ENCODE assay signal across 9 cellular contexts in the genomic region with DNA sequence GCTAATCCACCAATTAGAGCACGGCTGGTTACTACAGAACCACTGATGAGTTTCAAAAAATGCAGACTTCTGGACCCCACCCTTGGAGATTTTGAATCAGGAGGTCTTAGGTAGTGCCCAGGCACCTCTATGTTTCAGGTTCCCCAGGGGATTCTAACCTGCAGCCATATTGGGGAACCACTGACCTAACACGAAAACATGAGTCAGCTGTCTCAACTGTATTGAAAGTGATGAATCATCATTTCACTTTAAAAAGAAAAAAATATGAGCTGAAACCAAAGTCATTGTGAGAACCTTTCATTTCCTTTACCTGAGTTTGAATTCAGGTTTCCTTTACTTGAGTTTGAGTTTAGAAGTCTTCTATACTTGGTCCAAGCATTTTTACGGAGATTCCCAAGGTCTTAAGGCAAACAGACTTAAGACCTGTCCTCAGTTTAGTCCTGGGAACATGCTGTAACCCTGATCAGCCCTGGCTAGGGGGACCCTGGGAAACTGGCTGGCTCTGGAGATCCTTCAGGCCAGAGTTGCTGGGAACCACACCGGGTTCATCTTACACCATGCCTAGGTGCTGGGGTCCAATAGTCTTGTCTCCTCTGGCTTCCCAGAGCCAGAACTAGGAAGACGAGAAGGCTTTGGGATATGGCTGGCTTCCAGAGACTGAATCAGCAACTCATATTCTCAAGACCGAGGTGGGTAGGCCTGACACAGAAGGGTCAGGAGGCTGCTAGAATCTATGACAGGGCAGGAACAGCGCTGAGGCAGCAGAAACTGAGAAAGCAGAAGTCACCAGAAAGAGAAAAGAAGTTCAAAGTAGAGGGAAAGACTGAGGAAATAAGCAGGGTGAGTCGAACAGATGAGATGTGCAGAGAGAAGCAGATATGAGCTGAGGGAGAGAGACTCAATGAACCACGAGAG. TPM values are rescaled to one million over a fixed set of nuclear protein-coding genes. Genes with fewer than 3 reads are reported as not detected.
A peak's percentile ranks its signal among the peaks of the same experiment; 100 is the strongest.
DNase-seq lines count a peak whose midpoint lies in the region; ATAC-seq and TF ChIP-seq lines count a peak whose summit lies in the region.
"Had no signal": no experiment of that assay in that cellular context is flagged by ENCODE, and none has a peak within 500 bp of the region (broad histone marks: within the 10 kb centered on the region; RNA-seq: fewer than 3 reads in every experiment).

No MANE protein-coding gene starts in this region.

- no peaks in the 10 kb centered on the region for H3K27me3 Mint-ChIP-seq in activated T-cell treated with anti-CD3 and anti-CD28 coated beads, Interleukin-2, amount 50 U/mL, for 24 hours
- H3K27me3 Mint-ChIP-seq in mesothelial cell of epicardium (ENCODE audit: low read depth), result no peaks in the 10 kb centered on the region

- H3K9me3 Mint-ChIP-seq in activated T-cell treated with anti-CD3 and anti-CD28 coated beads, Interleukin-2, amount 50 U/mL, for 24 hours, result peaks cover 2% of the 10 kb centered on the region
- H3K9me3 Mint-ChIP-seq in mesothelial cell of epicardium, result peaks cover 4% of the 10 kb centered on the region

- H3K9me3 ChIP-seq in uterus, result no peaks in the 10 kb centered on the region
- H3K9me3 ChIP-seq in stomach, result no peaks in the 10 kb centered on the region

- ATAC-seq in GM21381 (IDR thresholded peaks at IDR 0.05; ENCODE audit: unreplicated experiment) (peak; percentile 81), HG03521 (IDR thresholded peaks at IDR 0.05; ENCODE audit: unreplicated experiment) (peak; percentile 80)
- ATAC-seq: Panc1 had no signal

- no peak overlapping the region for H3K4me3 ChIP-seq in uterus
- no peak overlapping the region for H3K4me3 ChIP-seq in stomach

- H3K36me3 ChIP-seq in uterus, result no peaks in the 10 kb centered on the region
- H3K36me3 ChIP-seq in stomach, result no peaks in the 10 kb centered on the region

- H3K4me1 ChIP-seq in uterus (no peaks in the 10 kb centered on the region), stomach (no peaks in the 10 kb centered on the region)

- no peak for TF ChIP-seq EP300 in stomach (IDR thresholded peaks at IDR 0.05)

- no peak overlapping the region for H3K27ac ChIP-seq in uterus
- H3K27ac ChIP-seq in stomach, result peak overlapping the region in 2 of 5 donors; percentile 47 to 59

- CTCF ChIA-PET in GM10248 (lab: Yijun Ruan, JAX), result interaction anchor here (0.9 to 2.5 kb wide), 10 partner anchors 8 to 106 kb away, joined by 3 to 10 read pairs (median 4); partner anchors contain the start of gene CD274

- POLR2A ChIA-PET in GM10248 (lab: Yijun Ruan, JAX), result interaction anchor here (1.1 to 1.3 kb wide), 3 partner anchors 13 to 90 kb away, joined by 3 read pairs; partner anchors contain the start of gene CD274

- intact Hi-C loops in uterus (cut with DNase I; ENCODE audit: low total_unique reads) (no loop called here), stomach (cut with DNase I; ENCODE audit: low total_unique reads) (no loop called here)

- peak overlapping the region; percentile 80 for H3K27ac Mint-ChIP-seq in activated T-cell treated with anti-CD3 and anti-CD28 coated beads, Interleukin-2, amount 50 U/mL, for 24 hours
- H3K27ac Mint-ChIP-seq in mesothelial cell of epicardium, result no peak overlapping the region

- no peaks in the 10 kb centered on the region for H3K27me3 ChIP-seq in uterus
- no peaks in the 10 kb centered on the region for H3K27me3 ChIP-seq in stomach

- WGBS in stomach, 5 donors, result 70 to 83% (median 79%) methylated on average over 9 of the region's 9 CpGs

- H3K36me3 Mint-ChIP-seq in activated T-cell treated with anti-CD3 and anti-CD28 coated beads, Interleukin-2, amount 50 U/mL, for 24 hours (ENCODE audit: low read depth), result no peaks in the 10 kb centered on the region
- H3K36me3 Mint-ChIP-seq in mesothelial cell of epicardium, result no peaks in the 10 kb centered on the region

- peak overlapping the region; percentile 14 for H3K4me3 Mint-ChIP-seq in activated T-cell treated with anti-CD3 and anti-CD28 coated beads, Interleukin-2, amount 50 U/mL, for 24 hours
- no peak overlapping the region for H3K4me3 Mint-ChIP-seq in mesothelial cell of epicardium

- peaks cover 22% of the 10 kb centered on the region for H3K4me1 Mint-ChIP-seq in activated T-cell treated with anti-CD3 and anti-CD28 coated beads, Interleukin-2, amount 50 U/mL, for 24 hours (ENCODE audit: low read depth)
- no peaks in the 10 kb centered on the region for H3K4me1 Mint-ChIP-seq in mesothelial cell of epicardium

- DNase-seq in GM10248 (ENCODE audit: extremely low spot score) (peak; percentile 75), kidney glomerular epithelial cell (lab: John Stamatoyannopoulos, UW) (peak; percentile 70), mesothelial cell of epicardium (ENCODE audit: low spot score in 2 of 2, unreplicated experiment in 2 of 2) (no peak), uterus (no peak), stomach (no peak)
- DNase-seq in activated T-cell treated with anti-CD3 and anti-CD28 coated beads, Interleukin-2, amount 50 U/mL, for 24 hours, result peak; percentile 50

- TF ChIP-seq POLR2A in uterus (IDR thresholded peaks at IDR 0.05) (no peak), stomach (IDR thresholded peaks at IDR 0.05) (no peak)

- TF ChIP-seq CTCF in GM10248 (IDR thresholded peaks at IDR 0.05; ENCODE audit: control extremely low read depth, extremely low read depth, low read depth, missing control alignments) (no peak), mesothelial cell of epicardium (IDR thresholded peaks at IDR 0.05; ENCODE audit: unreplicated experiment) (no peak), uterus (IDR thresholded peaks at IDR 0.05) (no peak), stomach (IDR thresholded peaks at IDR 0.05) (no peak)

RNA-seq across cellular contexts. Expression of gene PDCD1LG2, which starts 16.5 kb away (rescaled TPM):
- total RNA-seq in mesothelial cell of epicardium (not detected in 3 replicates), uterus (1 to 10 TPM in 2 of 4 donors, under 1 TPM in 2; 0.77 to 5.0 (median 1.6) TPM), stomach (1 to 10 TPM in 3 of 5 donors, under 1 TPM in 1, not detected in 1; 0.18 to 2.3 (median 1.4) TPM)
- polyA plus RNA-seq in stomach, result under 1 TPM in 2 of 3 donors, not detected in 1; 0.25 to 0.30 TPM

RNA-seq across cellular contexts. Expression of gene CD274, which starts 43.5 kb away (rescaled TPM):
- total RNA-seq in mesothelial cell of epicardium, result 0.20 to 0.38 TPM (median 0.29 TPM) in 3 replicates
- 10 to 100 TPM in 1 of 4 donors, 1 to 10 TPM in 2, under 1 TPM in 1; 0.90 to 10.2 (median 5.7) TPM for total RNA-seq in uterus
- total RNA-seq in stomach, result 10 to 100 TPM in 1 of 5 donors, 1 to 10 TPM in 2, not detected in 2; 1.8 to 33.3 (median 9.3) TPM
- polyA plus RNA-seq in stomach, result 1 to 10 TPM in 1 of 3 donors, under 1 TPM in 2; 0.46 to 1.1 (median 0.62) TPM

RNA-seq across cellular contexts. Expression of gene PLGRKT, which starts 56.1 kb away (rescaled TPM):
- total RNA-seq in mesothelial cell of epicardium, result 18.2 to 21.7 TPM (median 19.6 TPM) in 3 replicates
- 10 to 100 TPM in 2 of 4 donors, 1 to 10 TPM in 2; 2.9 to 24.6 (median 13.1) TPM for total RNA-seq in uterus
- total RNA-seq in stomach, result 10 to 100 TPM in 2 of 5 donors, 1 to 10 TPM in 2, not detected in 1; 1.2 to 69.6 (median 10.6) TPM
- polyA plus RNA-seq in stomach, result 10 to 100 TPM; 11.0 to 19.1 (median 15.7) TPM

Comparison
In these comparisons a context has a peak if more than half of its experiments do, and no peak if none do; other contexts are left out.
1. DNase-seq: peak in GM10248 (single experiment), activated T-cell treated with anti-CD3 and anti-CD28 coated beads, Interleukin-2, amount 50 U/mL, for 24 hours (single experiment) and kidney glomerular epithelial cell (single experiment); none in mesothelial cell of epicardium (0 of 2), uterus (0 of 2) and stomach (single experiment).